In the genomic region with DNA sequence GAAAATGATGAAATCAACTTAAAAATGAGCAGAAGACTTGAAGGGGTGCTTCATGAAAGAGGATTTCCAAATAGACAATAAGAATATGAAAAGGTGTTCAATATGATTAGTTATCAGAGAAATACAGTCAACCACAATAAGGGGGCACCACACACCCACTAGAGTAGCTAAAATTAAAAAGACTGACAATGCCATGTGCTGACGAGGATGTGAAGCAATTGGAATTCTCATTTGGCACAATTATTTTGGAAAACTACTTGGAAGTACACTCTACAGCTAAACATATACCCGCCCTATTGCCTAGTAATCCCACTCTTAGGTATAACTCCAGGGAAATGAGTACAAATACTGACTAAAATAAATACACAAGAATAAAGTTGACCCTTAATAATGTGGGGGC, we compare ENCODE assay signal across 20 cellular contexts. TPM values are rescaled to one million over a fixed set of nuclear protein-coding genes. Genes with fewer than 3 reads are reported as not detected.
"Had no signal": no experiment of that assay in that cellular context is flagged by ENCODE, and none has a peak within 500 bp of the region (broad histone marks: within the 10 kb centered on the region; RNA-seq: fewer than 3 reads in every experiment).

No MANE protein-coding gene starts in this region.

- H3K27ac ChIP-seq: epithelial cell of prostate, neutrophil, parathyroid adenoma had no signal

- H2AFZ ChIP-seq: parathyroid adenoma had no signal

- H3K79me2 ChIP-seq: parathyroid adenoma had no signal

- H3K4me3 ChIP-seq: adrenal gland, ascending aorta, colonic mucosa, heart right ventricle, lung, transverse colon, uterus had no signal

- H3K36me3 ChIP-seq: colonic mucosa, neutrophil, transverse colon, uterus had no signal

- H3K27me3 ChIP-seq: adrenal gland, ascending aorta, colonic mucosa, heart right ventricle, transverse colon, uterus had no signal

- H3K4me1 ChIP-seq: adrenal gland, colonic mucosa, parathyroid adenoma, uterus had no signal

- H3K9ac ChIP-seq: parathyroid adenoma had no signal

- DNase-seq: activated CD4-positive, alpha-beta T cell treated with anti-CD3 and anti-CD28 coated beads for 1 hour; activated CD4-positive, alpha-beta T cell treated with anti-CD3 and anti-CD28 coated beads, Interleukin-2, amount 50 U/mL, for 1 hour; activated CD8-positive, alpha-beta T cell treated with anti-CD3 and anti-CD28 coated beads, Interleukin-2, amount 10 ng/mL, durations not matched to agents 7 days and 5 days; activated T-cell treated with anti-CD3 and anti-CD28 coated beads, Interleukin-2, amount 50 U/mL, for 1 hour; adrenal gland; central memory CD4-positive, alpha-beta T cell; colonic mucosa; heart right ventricle; natural killer cell; stimulated activated CD4-positive, alpha-beta T cell treated with anti-CD3 and anti-CD28 coated beads, Interleukin-12 subunit alpha, Interleukin-12 subunit beta, amount 100 ng/mL, for 4 hours; T-helper 1 cell; transverse colon; uterus had no signal

- H3K9me3 ChIP-seq: adrenal gland, ascending aorta, colonic mucosa, heart right ventricle, neutrophil, transverse colon, uterus had no signal

- FAIRE-seq: keratinocyte, TTC549 had no signal

- ATAC-seq: activated CD8-positive, alpha-beta T cell treated with anti-CD3 and anti-CD28 coated beads, Interleukin-2, amount 10 ng/mL, durations not matched to agents 7 days and 5 days; heart right ventricle; natural killer cell had no signal

RNA-seq across cellular contexts. Expression of gene MOCS1, which starts 45.0 kb away (rescaled TPM):
- total RNA-seq: activated CD8-positive, alpha-beta T cell treated with anti-CD3 and anti-CD28 coated beads, Interleukin-2, amount 10 ng/mL, durations not matched to agents 7 days and 5 days had no signal
